1 cellular context compared by ENCODE assay signal in the genomic region with DNA sequence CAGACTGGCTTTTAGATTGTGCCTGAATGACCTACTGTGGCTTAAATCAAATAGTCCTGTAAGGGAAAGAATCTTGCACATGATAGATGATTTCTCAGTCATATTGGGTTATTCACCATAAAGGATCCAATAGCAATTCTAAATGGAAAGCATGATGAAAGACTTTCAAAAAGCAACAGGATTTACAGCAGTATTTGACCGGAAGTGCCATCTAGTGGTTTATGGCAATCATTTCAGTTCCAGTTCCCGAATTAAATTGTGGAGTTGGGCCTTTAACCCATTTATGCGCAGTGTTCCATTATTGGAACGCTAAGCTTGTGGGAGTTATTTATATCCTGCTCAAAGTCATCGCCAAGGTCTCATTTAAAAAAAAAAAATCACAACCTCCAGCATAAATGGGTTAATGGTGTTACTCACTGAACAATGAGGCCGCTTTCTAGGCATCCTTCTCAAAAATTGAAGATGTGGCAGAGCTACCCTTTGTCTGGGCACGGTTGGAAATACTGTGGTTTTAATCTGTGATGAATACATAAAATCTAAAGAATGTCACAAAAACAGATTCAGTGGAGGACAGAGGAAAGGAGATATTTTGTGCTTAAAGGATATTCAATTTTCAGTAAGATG.
A peak's percentile ranks its signal among the peaks of the same experiment; 100 is the strongest.
TF ChIP-seq lines count a peak whose summit lies in the region.

No MANE protein-coding gene starts in this region.

TF ChIP-seq in HEK293, 187 proteins besides CTCF, POLR2A, EP300 and RAD21 (continued from another document):
- TF ChIP-seq ZNF518A (tag by site-specific recombination; conservative IDR thresholded peaks at IDR 0.05; ENCODE audit: low read depth) (no peak), PRDM6 (tag by site-specific recombination; IDR thresholded peaks at IDR 0.05) (no peak), ZBTB6 (tag by site-specific recombination; IDR thresholded peaks at IDR 0.05) (0 out of 2 replicates have a peak, but pooled peaks have one; percentile 10), PRDM10 (tag by site-specific recombination; IDR thresholded peaks at IDR 0.05) (no peak), ZFP41 (tag by site-specific recombination; IDR thresholded peaks at IDR 0.05; ENCODE audit: borderline replicate concordance) (no peak), ZNF670 (tag by site-specific recombination; IDR thresholded peaks at IDR 0.05; ENCODE audit: low read depth) (no peak), ZNF660 (tag by site-specific recombination; IDR thresholded peaks at IDR 0.05) (0 out of 2 replicates have a peak, but pooled peaks have one; percentile 72), ZSCAN30 (tag by site-specific recombination; IDR thresholded peaks at IDR 0.05) (0 out of 2 replicates have a peak, but pooled peaks have one; percentile 48), SCRT1 (tag by site-specific recombination; IDR thresholded peaks at IDR 0.05; ENCODE audit: borderline replicate concordance) (peak; percentile 48; the same call in 1 of the 2 replicates), ZNF654 (tag by site-specific recombination; IDR thresholded peaks at IDR 0.05; ENCODE audit: low read depth) (peak; percentile 97), PRDM1 (tag by site-specific recombination; IDR thresholded peaks at IDR 0.05) (peak; percentile 62), ZNF2 (tag by site-specific recombination; IDR thresholded peaks at IDR 0.05) (peak; percentile 95), BCL11A (tag by site-specific recombination; IDR thresholded peaks at IDR 0.05; ENCODE audit: low read depth) (no peak)
- TF ChIP-seq, protein P1, sequence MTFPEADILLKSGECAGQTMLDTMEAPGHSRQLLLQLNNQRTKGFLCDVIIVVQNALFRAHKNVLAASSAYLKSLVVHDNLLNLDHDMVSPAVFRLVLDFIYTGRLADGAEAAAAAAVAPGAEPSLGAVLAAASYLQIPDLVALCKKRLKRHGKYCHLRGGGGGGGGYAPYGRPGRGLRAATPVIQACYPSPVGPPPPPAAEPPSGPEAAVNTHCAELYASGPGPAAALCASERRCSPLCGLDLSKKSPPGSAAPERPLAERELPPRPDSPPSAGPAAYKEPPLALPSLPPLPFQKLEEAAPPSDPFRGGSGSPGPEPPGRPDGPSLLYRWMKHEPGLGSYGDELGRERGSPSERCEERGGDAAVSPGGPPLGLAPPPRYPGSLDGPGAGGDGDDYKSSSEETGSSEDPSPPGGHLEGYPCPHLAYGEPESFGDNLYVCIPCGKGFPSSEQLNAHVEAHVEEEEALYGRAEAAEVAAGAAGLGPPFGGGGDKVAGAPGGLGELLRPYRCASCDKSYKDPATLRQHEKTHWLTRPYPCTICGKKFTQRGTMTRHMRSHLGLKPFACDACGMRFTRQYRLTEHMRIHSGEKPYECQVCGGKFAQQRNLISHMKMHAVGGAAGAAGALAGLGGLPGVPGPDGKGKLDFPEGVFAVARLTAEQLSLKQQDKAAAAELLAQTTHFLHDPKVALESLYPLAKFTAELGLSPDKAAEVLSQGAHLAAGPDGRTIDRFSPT (tag by site-specific recombination; IDR thresholded peaks at IDR 0.05): no peak
